In genomic region chr22:25844601-25845000, GRCh38 we compare ENCODE assay signal across 33 cellular contexts.
"Had no signal": no experiment of that assay in that cellular context is flagged by ENCODE, and none has a peak within 500 bp of the region (broad histone marks: within the 10 kb centered on the region; RNA-seq: fewer than 3 reads in every experiment).

No MANE protein-coding gene starts in this region.

- H3K9me3 ChIP-seq: ascending aorta had no signal

- H3K27ac ChIP-seq: ascending aorta, cardiac muscle cell, VCaP had no signal

- H3K4me1 ChIP-seq: ascending aorta had no signal

- DNase-seq: activated B cell treated with CpG ODN at 0.5 μM for 24 hours; activated CD4-positive, alpha-beta memory T cell treated with anti-CD3 and anti-CD28 coated beads, Interleukin-2, amount 10 ng/mL, durations not matched to agents 7 days and 5 days; activated CD4-positive, alpha-beta T cell treated with anti-CD3 and anti-CD28 coated beads for 4 hours; activated CD4-positive, alpha-beta T cell treated with anti-CD3 and anti-CD28 coated beads, Interleukin-2, amount 10 ng/mL, durations not matched to agents 24 days and 14 days; activated CD4-positive, alpha-beta T cell treated with anti-CD3 and anti-CD28 coated beads, Interleukin-2, amount 50 U/mL, for 48 hours; activated CD4-positive, CD25-positive, alpha-beta regulatory T cell treated with anti-CD3 and anti-CD28 coated beads, Interleukin-2, amount 50 U/mL, for 72 hours; activated CD8-positive, alpha-beta memory T cell treated with anti-CD3 and anti-CD28 coated beads for 24 hours; activated CD8-positive, alpha-beta memory T cell treated with anti-CD3 and anti-CD28 coated beads, Interleukin-2, amount 10 ng/mL, durations not matched to agents 7 days and 5 days; activated CD8-positive, alpha-beta memory T cell treated with anti-CD3 and anti-CD28 coated beads, Interleukin-2, amount 50 U/mL, for 48 hours; activated effector memory CD4-positive, alpha-beta T cell treated with Interleukin-2 at 50 U/mL for 16 hours; activated gamma-delta T cell; activated naive CD4-positive, alpha-beta T cell treated with anti-CD3 and anti-CD28 coated beads, Interleukin-2, amount 10 ng/mL, durations not matched to agents 7 days and 5 days; activated naive CD4-positive, alpha-beta T cell treated with Interleukin-2 at 50 U/mL for 16 hours; activated naive CD8-positive, alpha-beta T cell treated with anti-CD3 and anti-CD28 coated beads, Interleukin-2, amount 10 ng/mL, durations not matched to agents 7 days and 5 days; activated naive CD8-positive, alpha-beta T cell treated with anti-CD3 and anti-CD28 coated beads, Interleukin-2, amount 50 U/mL, for 24 hours; activated T-cell treated with anti-CD3 and anti-CD28 coated beads, Interleukin-2, amount 50 U/mL, for 24 hours; activated T-cell treated with anti-CD3 and anti-CD28 coated beads, Interleukin-2, amount 50 U/mL, for 48 hours; amygdala; caudate nucleus; SW 1271; T-helper 1 cell; T-helper 2 cell; T-helper 9 cell had no signal

- H3K27ac Mint-ChIP-seq: activated B cell treated with CpG ODN at 0.5 μM for 24 hours; activated CD4-positive, alpha-beta memory T cell treated with anti-CD3 and anti-CD28 coated beads, Interleukin-2, amount 10 ng/mL, durations not matched to agents 7 days and 5 days; activated CD4-positive, alpha-beta T cell treated with anti-CD3 and anti-CD28 coated beads, Interleukin-2, amount 10 ng/mL, durations not matched to agents 24 days and 14 days; activated CD8-positive, alpha-beta memory T cell treated with anti-CD3 and anti-CD28 coated beads, Interleukin-2, amount 10 ng/mL, durations not matched to agents 7 days and 5 days; activated naive CD4-positive, alpha-beta T cell treated with anti-CD3 and anti-CD28 coated beads, Interleukin-2, amount 10 ng/mL, durations not matched to agents 7 days and 5 days; activated naive CD4-positive, alpha-beta T cell treated with anti-CD3 and anti-CD28 coated beads, Interleukin-2, amount 50 U/mL, for 24 hours; activated naive CD8-positive, alpha-beta T cell; activated naive CD8-positive, alpha-beta T cell treated with anti-CD3 and anti-CD28 coated beads, Interleukin-2, amount 10 ng/mL, durations not matched to agents 7 days and 5 days; activated naive CD8-positive, alpha-beta T cell treated with anti-CD3 and anti-CD28 coated beads, Interleukin-2, amount 50 U/mL, for 24 hours; activated T-cell treated with anti-CD3 and anti-CD28 coated beads, Interleukin-2, amount 50 U/mL, for 24 hours; activated T-helper 2 cell treated with anti-CD3 and anti-CD28 coated beads, Interferon-gamma antibody, Interleukin-2, Interleukin-4, amounts not matched to agents 10 μg/mL and 5 μg/mL and 100 μg/mL, durations not matched to agents 14 hours and 24 hours and 36 hours; T-helper 1 cell treated with Interleukin-12 subunit alpha and Interleukin-12 subunit beta and Interleukin-4 antibody, amounts not matched to agents 30 μg/mL and 1 μg/mL, for 36 hours; T-helper 2 cell treated with Interferon-gamma antibody and Interleukin-4, amounts not matched to agents 5 μg/mL and 100 μg/mL, for 36 hours had no signal

- H3K27me3 Mint-ChIP-seq: activated CD4-positive, alpha-beta memory T cell treated with anti-CD3 and anti-CD28 coated beads, Interleukin-2, amount 10 ng/mL, durations not matched to agents 7 days and 5 days; activated CD4-positive, alpha-beta T cell treated with anti-CD3 and anti-CD28 coated beads, Interleukin-2, amount 10 ng/mL, durations not matched to agents 24 days and 14 days; activated CD8-positive, alpha-beta memory T cell treated with anti-CD3 and anti-CD28 coated beads, Interleukin-2, amount 10 ng/mL, durations not matched to agents 7 days and 5 days; activated naive CD8-positive, alpha-beta T cell; activated naive CD8-positive, alpha-beta T cell treated with anti-CD3 and anti-CD28 coated beads, Interleukin-2, amount 10 ng/mL, durations not matched to agents 7 days and 5 days had no signal

- H3K27me3 ChIP-seq: ascending aorta, cardiac muscle cell had no signal

- H3K4me3 ChIP-seq: ascending aorta, cardiac muscle cell had no signal

- H3K4me3 Mint-ChIP-seq: activated B cell treated with CpG ODN at 0.5 μM for 24 hours; activated CD4-positive, alpha-beta memory T cell treated with anti-CD3 and anti-CD28 coated beads, Interleukin-2, amount 10 ng/mL, durations not matched to agents 7 days and 5 days; activated CD4-positive, alpha-beta T cell treated with anti-CD3 and anti-CD28 coated beads, Interleukin-2, amount 10 ng/mL, durations not matched to agents 24 days and 14 days; activated CD8-positive, alpha-beta memory T cell treated with anti-CD3 and anti-CD28 coated beads, Interleukin-2, amount 10 ng/mL, durations not matched to agents 7 days and 5 days; activated naive CD4-positive, alpha-beta T cell treated with anti-CD3 and anti-CD28 coated beads, Interleukin-2, amount 10 ng/mL, durations not matched to agents 7 days and 5 days; activated naive CD4-positive, alpha-beta T cell treated with anti-CD3 and anti-CD28 coated beads, Interleukin-2, amount 50 U/mL, for 24 hours; activated naive CD8-positive, alpha-beta T cell; activated naive CD8-positive, alpha-beta T cell treated with anti-CD3 and anti-CD28 coated beads, Interleukin-2, amount 10 ng/mL, durations not matched to agents 7 days and 5 days; activated naive CD8-positive, alpha-beta T cell treated with anti-CD3 and anti-CD28 coated beads, Interleukin-2, amount 50 U/mL, for 24 hours; activated T-cell treated with anti-CD3 and anti-CD28 coated beads, Interleukin-2, amount 50 U/mL, for 24 hours; brain; central memory CD8-positive, alpha-beta T cell; T-helper 1 cell treated with Interleukin-12 subunit alpha and Interleukin-12 subunit beta and Interleukin-4 antibody, amounts not matched to agents 30 μg/mL and 1 μg/mL, for 36 hours; T-helper 2 cell treated with Interferon-gamma antibody and Interleukin-4, amounts not matched to agents 5 μg/mL and 100 μg/mL, for 36 hours had no signal

- ATAC-seq: activated CD8-positive, alpha-beta memory T cell treated with anti-CD3 and anti-CD28 coated beads, Interleukin-2, amount 10 ng/mL, durations not matched to agents 7 days and 5 days; activated naive CD8-positive, alpha-beta T cell treated with anti-CD3 and anti-CD28 coated beads, Interleukin-2, amount 50 U/mL, for 24 hours had no signal

- H3K4me1 Mint-ChIP-seq: activated B cell treated with CpG ODN at 0.5 μM for 24 hours; activated naive CD4-positive, alpha-beta T cell treated with anti-CD3 and anti-CD28 coated beads, Interleukin-2, amount 10 ng/mL, durations not matched to agents 7 days and 5 days; activated naive CD4-positive, alpha-beta T cell treated with anti-CD3 and anti-CD28 coated beads, Interleukin-2, amount 50 U/mL, for 24 hours; activated naive CD8-positive, alpha-beta T cell treated with anti-CD3 and anti-CD28 coated beads, Interleukin-2, amount 50 U/mL, for 24 hours; central memory CD8-positive, alpha-beta T cell had no signal

- H3K9me3 Mint-ChIP-seq: activated B cell treated with CpG ODN at 0.5 μM for 24 hours; activated CD4-positive, alpha-beta memory T cell treated with anti-CD3 and anti-CD28 coated beads, Interleukin-2, amount 10 ng/mL, durations not matched to agents 7 days and 5 days; activated CD4-positive, alpha-beta T cell treated with anti-CD3 and anti-CD28 coated beads, Interleukin-2, amount 10 ng/mL, durations not matched to agents 24 days and 14 days; activated naive CD4-positive, alpha-beta T cell treated with anti-CD3 and anti-CD28 coated beads, Interleukin-2, amount 10 ng/mL, durations not matched to agents 7 days and 5 days; activated naive CD4-positive, alpha-beta T cell treated with anti-CD3 and anti-CD28 coated beads, Interleukin-2, amount 50 U/mL, for 24 hours; activated naive CD8-positive, alpha-beta T cell treated with anti-CD3 and anti-CD28 coated beads, Interleukin-2, amount 10 ng/mL, durations not matched to agents 7 days and 5 days; activated naive CD8-positive, alpha-beta T cell treated with anti-CD3 and anti-CD28 coated beads, Interleukin-2, amount 50 U/mL, for 24 hours; activated T-cell treated with anti-CD3 and anti-CD28 coated beads, Interleukin-2, amount 50 U/mL, for 24 hours; activated T-helper 2 cell treated with anti-CD3 and anti-CD28 coated beads, Interferon-gamma antibody, Interleukin-2, Interleukin-4, amounts not matched to agents 10 μg/mL and 5 μg/mL and 100 μg/mL, durations not matched to agents 14 hours and 24 hours and 36 hours; central memory CD8-positive, alpha-beta T cell; T-helper 1 cell treated with Interleukin-12 subunit alpha and Interleukin-12 subunit beta and Interleukin-4 antibody, amounts not matched to agents 30 μg/mL and 1 μg/mL, for 36 hours; T-helper 2 cell treated with Interferon-gamma antibody and Interleukin-4, amounts not matched to agents 5 μg/mL and 100 μg/mL, for 36 hours had no signal

- H3K36me3 Mint-ChIP-seq: activated CD8-positive, alpha-beta memory T cell treated with anti-CD3 and anti-CD28 coated beads, Interleukin-2, amount 10 ng/mL, durations not matched to agents 7 days and 5 days; activated naive CD4-positive, alpha-beta T cell treated with anti-CD3 and anti-CD28 coated beads, Interleukin-2, amount 10 ng/mL, durations not matched to agents 7 days and 5 days; activated naive CD4-positive, alpha-beta T cell treated with anti-CD3 and anti-CD28 coated beads, Interleukin-2, amount 50 U/mL, for 24 hours; activated naive CD8-positive, alpha-beta T cell; activated naive CD8-positive, alpha-beta T cell treated with anti-CD3 and anti-CD28 coated beads, Interleukin-2, amount 10 ng/mL, durations not matched to agents 7 days and 5 days; brain had no signal
